ENCODE assay signal across 13 cellular contexts in genomic region chr7:74293577-74293908, GRCh38. TPM values are rescaled to one million over a fixed set of nuclear protein-coding genes. Genes with fewer than 3 reads are reported as not detected.
DNase-seq lines count a peak whose midpoint lies in the region; ATAC-seq and TF ChIP-seq lines count a peak whose summit lies in the region.
"Had no signal": no experiment of that assay in that cellular context is flagged by ENCODE, and none has a peak within 500 bp of the region (broad histone marks: within the 10 kb centered on the region; RNA-seq: fewer than 3 reads in every experiment).

No MANE protein-coding gene starts in this region.

- no peaks in the 10 kb centered on the region for H3K27me3 ChIP-seq in mucosa of rectum (ENCODE audit: control insufficient read depth in 2 of 2, insufficient read depth in 2 of 2, low read length in 2 of 2)
- no peaks in the 10 kb centered on the region for H3K27me3 ChIP-seq in thoracic aorta (replicated peaks; ENCODE audit: insufficient read depth)
- H3K27me3 ChIP-seq: esophagus muscularis mucosa had no signal

- TF ChIP-seq CTCF in HFFc6 (IDR thresholded peaks at IDR 0.05) (no peak), brain (conservative IDR thresholded peaks at IDR 0.05) (no peak), thoracic aorta (IDR thresholded peaks at IDR 0.05) (no peak), GM13976 (IDR thresholded peaks at IDR 0.05; ENCODE audit: borderline replicate concordance, control extremely low read depth, extremely low read depth, insufficient read depth, missing control alignments) (no peak)

- in situ Hi-C loops in GM13976 (cut with MboI; ENCODE audit: low sequenced_read_pairs, unreplicated experiment) = no loop called here

- peaks cover 44 to 48% of the 10 kb centered on the region in 2 donors for H3K4me1 ChIP-seq in mucosa of rectum (ENCODE audit: control insufficient read depth in 2 of 2, insufficient read depth in 2 of 2, low read length in 2 of 2)
- H3K4me1 ChIP-seq in thoracic aorta (ENCODE audit: control insufficient read depth in 1 of 2, low read depth in 2 of 2) = peaks cover 14 to 49% of the 10 kb centered on the region in 2 donors

- H3K4me3 Mint-ChIP-seq in HFFc6 = no peak overlapping the region
- peak overlapping the region; percentile 34 to 87 (median 75) for H3K4me3 Mint-ChIP-seq in brain
- H3K4me3 Mint-ChIP-seq: CD4-positive, alpha-beta memory T cell had no signal

- DNase-seq in HFFc6 = no peak
- no peak for DNase-seq in thoracic aorta (ENCODE audit: low spot score)
- no peak for DNase-seq in GM13976 (ENCODE audit: low spot score)
- no peak for DNase-seq in HUDEP-2 (lab: John Stamatoyannopoulos, UW; ENCODE audit: unreplicated experiment in 76 of 76)
- no peak for DNase-seq in effector CD4-positive, alpha-beta T cell
- DNase-seq: CD4-positive, alpha-beta memory T cell; NCI-H187; psoas muscle; trophoblast cell had no signal

- H3K4me3 ChIP-seq in mucosa of rectum (ENCODE audit: low read length in 2 of 2) = peak overlapping the region; percentile 63 to 70
- no peak overlapping the region for H3K4me3 ChIP-seq in thoracic aorta
- H3K4me3 ChIP-seq: esophagus muscularis mucosa, lung, psoas muscle had no signal

- ATAC-seq in thoracic aorta (ENCODE audit: insufficient number of reproducible peaks, low FRiP score, low read depth) = no peak
- ATAC-seq: psoas muscle had no signal

- H3K9ac ChIP-seq in mucosa of rectum (ENCODE audit: low read depth in 1 of 2, low read length in 2 of 2) = peak overlapping the region; percentile 80 to 81

- H3K27me3 Mint-ChIP-seq in HFFc6 (ENCODE audit: insufficient read depth) (no peaks in the 10 kb centered on the region), brain (no peaks in the 10 kb centered on the region)

- H3K9me3 Mint-ChIP-seq in HFFc6 (no peaks in the 10 kb centered on the region), brain (peaks cover 0 to 9% (median 0%) of the 10 kb centered on the region in 5 experiments)
- H3K9me3 Mint-ChIP-seq: CD4-positive, alpha-beta memory T cell had no signal

- H3K27ac ChIP-seq in mucosa of rectum (ENCODE audit: low read depth in 2 of 2, low read length in 2 of 2) = peak overlapping the region; percentile 89 to 92
- H3K27ac ChIP-seq in thoracic aorta = peak overlapping the region; percentile 58 to 68

- H3K9me3 ChIP-seq in mucosa of rectum (ENCODE audit: control insufficient read depth in 2 of 2, low read length in 2 of 2) (no peaks in the 10 kb centered on the region), thoracic aorta (no peaks in the 10 kb centered on the region)
- H3K9me3 ChIP-seq: esophagus muscularis mucosa, psoas muscle had no signal

- H3K27ac Mint-ChIP-seq in HFFc6 (0 out of 2 replicates have a peak overlapping the region, but pooled peaks have one; percentile 19), brain (peak overlapping the region; percentile 26 to 87 (median 70))
- H3K27ac Mint-ChIP-seq: CD4-positive, alpha-beta memory T cell had no signal

- peaks cover 48% of the 10 kb centered on the region for H3K4me1 Mint-ChIP-seq in HFFc6 (ENCODE audit: low read depth)
- H3K4me1 Mint-ChIP-seq in brain = peaks cover 58% of the 10 kb centered on the region

- H3K36me3 Mint-ChIP-seq in HFFc6 (ENCODE audit: low read depth) (peaks cover 14% of the 10 kb centered on the region; the same call in 1 of the 2 replicates), brain (peaks cover 38% of the 10 kb centered on the region)
- H3K36me3 Mint-ChIP-seq: CD4-positive, alpha-beta memory T cell had no signal

- peaks cover 0 to 3% of the 10 kb centered on the region in 2 donors for H3K36me3 ChIP-seq in mucosa of rectum (ENCODE audit: control insufficient read depth in 2 of 2, insufficient read depth in 2 of 2, low read length in 2 of 2)
- no peaks in the 10 kb centered on the region for H3K36me3 ChIP-seq in thoracic aorta
- H3K36me3 ChIP-seq: esophagus muscularis mucosa had no signal

RNA-seq across cellular contexts. Expression of gene CLIP2, which starts 4.3 kb away (rescaled TPM):
- 10 to 100 TPM; 27.9 to 37.5 (median 34.5) TPM for total RNA-seq in HFFc6 (2021; fragmentation: NEBNext Ultra II Directional; extraction: Animal tissue kit (Norgen Biotek cat#: 25700))
- polyA plus RNA-seq in brain (ENCODE audit: insufficient read depth, low read depth, low replicate concordance) = 101 TPM
- 10 to 100 TPM; 50.7 to 52.9 TPM for total RNA-seq in thoracic aorta

RNA-seq across cellular contexts. Expression of gene RFC2, which starts 39.3 kb away (rescaled TPM):
- 10 to 100 TPM; 16.8 to 37.7 (median 34.0) TPM for total RNA-seq in HFFc6 (2021; fragmentation: NEBNext Ultra II Directional; extraction: Animal tissue kit (Norgen Biotek cat#: 25700))
- polyA plus RNA-seq in brain (ENCODE audit: insufficient read depth, low read depth, low replicate concordance) = 83.2 TPM
- 10 to 100 TPM in 1 of 2 donors, 1 to 10 TPM in 1; 9.5 to 15.2 TPM for total RNA-seq in thoracic aorta
